ENCODE assay signal across 16 cellular contexts in genomic region chr2:39838589-39838988, GRCh38. TPM values are rescaled to one million over a fixed set of nuclear protein-coding genes. Genes with fewer than 3 reads are reported as not detected.
DNase-seq lines count a peak whose midpoint lies in the region; ATAC-seq, FAIRE-seq and TF ChIP-seq lines count a peak whose summit lies in the region.
"Had no signal": no experiment of that assay in that cellular context is flagged by ENCODE, and none has a peak within 500 bp of the region (broad histone marks: within the 10 kb centered on the region; RNA-seq: fewer than 3 reads in every experiment).

No MANE protein-coding gene starts in this region.

- TF ChIP-seq POLR2A in K562 (conservative IDR thresholded peaks at IDR 0.05), result no peak

- TF ChIP-seq EP300 in K562 (IDR thresholded peaks at IDR 0.05; ENCODE audit: low read length), result no peak

- no peak for FAIRE-seq in K562 (lab: Jason Lieb, UNC)

- TF ChIP-seq CTCF in K562 (IDR thresholded peaks at IDR 0.05 in 2 of 3, conservative IDR thresholded peaks at IDR 0.05 in 1 of 3; ENCODE audit: insufficient read depth in 2 of 3, low read depth in 1 of 3, low read length in 3 of 3) (no peak), nephron progenitor cell (IDR thresholded peaks at IDR 0.05) (no peak), omental fat pad (IDR thresholded peaks at IDR 0.05) (no peak)

- POLR2A ChIA-PET in K562 (lab: Yijun Ruan, JAX), result interaction anchor here (0.6 kb wide), 1 partner anchor 930 kb away, joined by 3 read pairs; no protein-coding TSS in a partner anchor

- H3K27me3 Mint-ChIP-seq in nephron progenitor cell (ENCODE audit: low read depth, poor library complexity), result peaks cover 5% of the 10 kb centered on the region
- H3K27me3 Mint-ChIP-seq: CD4-positive, alpha-beta T cell had no signal

- no peak overlapping the region for H3K27ac ChIP-seq in K562 (ENCODE audit: extremely low read depth, low read depth, low read length)
- H3K27ac ChIP-seq: HL-60, SJSA1 had no signal

- peaks cover 7% of the 10 kb centered on the region for H3K4me1 Mint-ChIP-seq in nephron progenitor cell

- H3K9me1 ChIP-seq in K562 (ENCODE audit: control insufficient read depth, insufficient read depth, low read length), result no peaks in the 10 kb centered on the region

- no peaks in the 10 kb centered on the region for H3K27me3 ChIP-seq in K562 (ENCODE audit: control insufficient read depth in 2 of 2, insufficient read depth in 2 of 2, low read length in 2 of 2)
- H3K27me3 ChIP-seq: SJSA1 had no signal

- peaks cover 0 to 7% of the 10 kb centered on the region in 2 experiments; a peak in 2 of 5 replicates for H3K4me1 ChIP-seq in K562 (replicated peaks in 1 of 2; ENCODE audit: control insufficient read depth in 2 of 2, insufficient read depth in 2 of 2, low read length in 2 of 2)
- H3K4me1 ChIP-seq: SJSA1 had no signal

- no peak overlapping the region for H3K4me3 ChIP-seq in K562
- H3K4me3 ChIP-seq: SJSA1 had no signal

- no peak for TF ChIP-seq RAD21 in K562 (CRISPR knock-in tag; conservative IDR thresholded peaks at IDR 0.05 in 1 of 2, IDR thresholded peaks at IDR 0.05 in 1 of 2)

- H3K9me3 ChIP-seq in K562 (replicated peaks; ENCODE audit: control insufficient read depth, insufficient read depth, low read depth, low read length), result no peaks in the 10 kb centered on the region; the same call in 1 of the 2 replicates
- H3K9me3 ChIP-seq: SJSA1 had no signal

- no peaks in the 10 kb centered on the region for H3K79me2 ChIP-seq in K562 (ENCODE audit: control insufficient read depth, insufficient read depth, low read length)

- intact Hi-C loops in K562 (cut with micrococcal nuclease), result no loop called here

- in situ Hi-C loops in K562 (cut with MboI), result no loop called here

- H3K27ac Mint-ChIP-seq in nephron progenitor cell, result peak overlapping the region; percentile 23
- H3K27ac Mint-ChIP-seq: CD4-positive, alpha-beta T cell had no signal

- H3K36me3 ChIP-seq in K562 (ENCODE audit: control insufficient read depth, insufficient read depth, low read length), result no peaks in the 10 kb centered on the region
- H3K36me3 ChIP-seq: SJSA1 had no signal

- H4K20me1 ChIP-seq in K562 (replicated peaks; ENCODE audit: control insufficient read depth, insufficient read depth, low read length), result no peaks in the 10 kb centered on the region

- BruUV-seq in K562 (replicated peaks; lab: Mats Ljungman, UMichigan), result no TSS peak

- DNase-seq in ELF-1 (ENCODE audit: low read depth, low spot score), result peak; percentile 19
- peak; percentile 12 to 37 (median 24) for DNase-seq in K562 (ENCODE audit: extremely low read depth in 1 of 4, low spot score in 3 of 4)
- DNase-seq in nephron progenitor cell, result no peak
- DNase-seq in omental fat pad (ENCODE audit: low spot score), result no peak
- DNase-seq in NCI-H1694 treated with DMSO at 0.1 percent for 48 hours (lab: John Stamatoyannopoulos, UW), result no peak
- DNase-seq in NCI-H2227 treated with DMSO at 0.1 percent for 48 hours (lab: John Stamatoyannopoulos, UW), result no peak
- DNase-seq: CD4-positive, alpha-beta T cell; DMS79; NCI-H1092 treated with DMSO at 0.1 percent for 48 hours; NCI-H1930; NCI-H2171; SW 1271 had no signal

- ATAC-seq in HG02885 (IDR thresholded peaks at IDR 0.05; ENCODE audit: poor library complexity, unreplicated experiment) (peak; percentile 15), K562 (peak; percentile 88), omental fat pad (ENCODE audit: low FRiP score) (no peak), GM18502 (IDR thresholded peaks at IDR 0.05; ENCODE audit: poor library complexity, unreplicated experiment) (no peak)

- H3K9me3 Mint-ChIP-seq in nephron progenitor cell, result peaks cover 37% of the 10 kb centered on the region

- 0 out of 2 replicates have a peak overlapping the region, but pooled peaks have one; percentile 15 for H3K4me2 ChIP-seq in K562 (ENCODE audit: insufficient read depth, low read length)

- peak overlapping the region; percentile 71 for H2AFZ ChIP-seq in K562 (ENCODE audit: low read depth, low read length)

- no peak overlapping the region for H3K4me3 Mint-ChIP-seq in nephron progenitor cell
- H3K4me3 Mint-ChIP-seq: CD4-positive, alpha-beta T cell had no signal

- H3K36me3 Mint-ChIP-seq in nephron progenitor cell (ENCODE audit: low read depth), result peaks cover 7% of the 10 kb centered on the region

- H3K9ac ChIP-seq in K562 (ENCODE audit: insufficient read depth in 1 of 2, low read depth in 2 of 2, low read length in 2 of 2), result no peak overlapping the region

- 17% methylated on average over 3 of the region's 3 CpGs for WGBS in K562 (ENCODE audit: insufficient coverage, low coverage, missing lambda C conversion rate)

- CTCF ChIA-PET in K562 (lab: Yijun Ruan, JAX; ENCODE audit: low intra/inter-chr PET ratio), result no interaction called here

TF ChIP-seq in K562, 482 proteins besides CTCF, POLR2A, EP300 and RAD21:
- TF ChIP-seq, protein P1, sequence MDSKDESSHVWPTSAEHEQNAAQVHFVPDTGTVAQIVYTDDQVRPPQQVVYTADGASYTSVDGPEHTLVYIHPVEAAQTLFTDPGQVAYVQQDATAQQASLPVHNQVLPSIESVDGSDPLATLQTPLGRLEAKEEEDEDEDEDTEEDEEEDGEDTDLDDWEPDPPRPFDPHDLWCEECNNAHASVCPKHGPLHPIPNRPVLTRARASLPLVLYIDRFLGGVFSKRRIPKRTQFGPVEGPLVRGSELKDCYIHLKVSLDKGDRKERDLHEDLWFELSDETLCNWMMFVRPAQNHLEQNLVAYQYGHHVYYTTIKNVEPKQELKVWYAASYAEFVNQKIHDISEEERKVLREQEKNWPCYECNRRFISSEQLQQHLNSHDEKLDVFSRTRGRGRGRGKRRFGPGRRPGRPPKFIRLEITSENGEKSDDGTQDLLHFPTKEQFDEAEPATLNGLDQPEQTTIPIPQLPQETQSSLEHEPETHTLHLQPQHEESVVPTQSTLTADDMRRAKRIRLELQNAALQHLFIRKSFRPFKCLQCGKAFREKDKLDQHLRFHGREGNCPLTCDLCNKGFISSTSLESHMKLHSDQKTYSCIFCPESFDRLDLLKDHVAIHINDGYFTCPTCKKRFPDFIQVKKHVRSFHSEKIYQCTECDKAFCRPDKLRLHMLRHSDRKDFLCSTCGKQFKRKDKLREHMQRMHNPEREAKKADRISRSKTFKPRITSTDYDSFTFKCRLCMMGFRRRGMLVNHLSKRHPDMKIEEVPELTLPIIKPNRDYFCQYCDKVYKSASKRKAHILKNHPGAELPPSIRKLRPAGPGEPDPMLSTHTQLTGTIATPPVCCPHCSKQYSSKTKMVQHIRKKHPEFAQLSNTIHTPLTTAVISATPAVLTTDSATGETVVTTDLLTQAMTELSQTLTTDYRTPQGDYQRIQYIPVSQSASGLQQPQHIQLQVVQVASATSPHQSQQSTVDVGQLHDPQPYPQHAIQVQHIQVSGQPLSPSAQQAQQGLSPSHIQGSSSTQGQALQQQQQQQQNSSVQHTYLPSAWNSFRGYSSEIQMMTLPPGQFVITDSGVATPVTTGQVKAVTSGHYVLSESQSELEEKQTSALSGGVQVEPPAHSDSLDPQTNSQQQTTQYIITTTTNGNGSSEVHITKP (IDR thresholded peaks at IDR 0.05; ENCODE audit: partially characterized antibody), result peak; percentile 29
- TF ChIP-seq RBFOX2 (IDR thresholded peaks at IDR 0.05; ENCODE audit: low read depth, low read length) (no peak), TFAP4 (CRISPR knock-in tag; IDR thresholded peaks at IDR 0.05; ENCODE audit: borderline replicate concordance) (0 out of 2 replicates have a peak, but pooled peaks have one; percentile 11), EGR1 (conservative IDR thresholded peaks at IDR 0.05) (0 out of 2 replicates have a peak, but pooled peaks have one; percentile 4)

RNA-seq across cellular contexts. Expression of gene THUMPD2, which starts 59.5 kb away (rescaled TPM):
- 19.7 and 76.3 TPM in 2 replicates for total RNA-seq in K562 (2011; cell fraction: chromatin; rRNA removed; ENCODE audit: low replicate concordance)
- 10.5 and 16.2 TPM in 2 replicates for total RNA-seq in K562 (2011; cell fraction: nucleolus; rRNA removed)
- 25.3 and 42.7 TPM in 2 replicates for total RNA-seq in K562 (2011; cell fraction: nucleoplasm; rRNA removed)
- 13.8 and 17.3 TPM in 2 replicates for total RNA-seq in K562 (2014; rRNA removed)
- total RNA-seq in K562 (2014; rRNA removed; fragmentation: Illumina TruSeq; extraction: Trizol), result 35.0 and 39.8 TPM in 2 replicates
- total RNA-seq in K562 (2015; rRNA removed; fragmentation: Illumina TruSeq; extraction: Trizol), result 30.6 and 31.9 TPM in 2 replicates
- 18.1 and 18.8 TPM in 2 replicates for total RNA-seq in K562 (2021)
- 34.7 and 40.4 TPM in 2 replicates for polyA plus RNA-seq in K562 (2011; rRNA removed)
- polyA plus RNA-seq in K562 (2011; cell fraction: cytosol; rRNA removed), result 7.1 and 11.6 TPM in 2 replicates
- polyA plus RNA-seq in K562 (2011; cell fraction: nucleus; rRNA removed), result 24.8 and 29.6 TPM in 2 replicates
- 13.8 and 14.9 TPM in 2 replicates for polyA plus RNA-seq in K562 (2012)
- 22.3 and 24.0 TPM in 2 replicates for polyA plus RNA-seq in K562 (2014; fragmentation: Illumina TruSeq; extraction: Trizol)
- polyA plus RNA-seq in K562 (2014; fragmentation: Nextera tagmentation; extraction: Ambion mirVana), result 10 to 100 TPM in 1 of 2 experiments, 1 to 10 TPM in 1; 9.6 to 15.1 TPM
- 30.2 and 30.7 TPM in 2 replicates for polyA plus RNA-seq in K562 (2014; rRNA removed)
- 26.1 and 27.0 TPM in 2 replicates for polyA minus RNA-seq in K562 (2011; rRNA and poly(A)+ RNA removed)
- 5.6 and 8.6 TPM in 2 replicates for polyA minus RNA-seq in K562 (2011; cell fraction: cytosol; rRNA and poly(A)+ RNA removed)
- 30.6 and 48.5 TPM in 2 replicates for polyA minus RNA-seq in K562 (2011; cell fraction: nucleus; rRNA and poly(A)+ RNA removed)
- total RNA-seq in omental fat pad, result 10 to 100 TPM in 1 of 4 donors, 1 to 10 TPM in 3; 8.1 to 15.4 (median 8.8) TPM

Comparison
In these comparisons a context has a peak if more than half of its experiments do, and no peak if none do; other contexts are left out.
1. DNase-seq: peak in ELF-1 (single experiment) and K562 (4 of 4); none in nephron progenitor cell (single experiment), omental fat pad (single experiment), NCI-H1694 treated with DMSO at 0.1 percent for 48 hours (single experiment) and NCI-H2227 treated with DMSO at 0.1 percent for 48 hours (single experiment).
2. ATAC-seq: peak in HG02885 (single experiment) and K562 (single experiment); none in omental fat pad (single experiment) and GM18502 (single experiment).